ENCODE assay signal across 15 cellular contexts in genomic region chr2:134934641-134935040, GRCh38. TPM values are rescaled to one million over a fixed set of nuclear protein-coding genes. Genes with fewer than 3 reads are reported as not detected.
A peak's percentile ranks its signal among the peaks of the same experiment; 100 is the strongest.
DNase-seq lines count a peak whose midpoint lies in the region; ATAC-seq and TF ChIP-seq lines count a peak whose summit lies in the region.
"Had no signal": no experiment of that assay in that cellular context is flagged by ENCODE, and none has a peak within 500 bp of the region (broad histone marks: within the 10 kb centered on the region; RNA-seq: fewer than 3 reads in every experiment).

No MANE protein-coding gene starts in this region.

- H3K4me1 ChIP-seq in cardiac muscle cell (ENCODE audit: low read depth) (peaks cover 11% of the 10 kb centered on the region), heart right ventricle (peaks cover 0 to 70% (median 58%) of the 10 kb centered on the region in 9 donors)

- no peaks in the 10 kb centered on the region for H3K27me3 ChIP-seq in cardiac muscle cell
- H3K27me3 ChIP-seq in heart right ventricle, result no peaks in the 10 kb centered on the region
- H3K27me3 ChIP-seq: gastrocnemius medialis had no signal

- H3K9me3 ChIP-seq in cardiac muscle cell (ENCODE audit: low read depth) (no peaks in the 10 kb centered on the region), T-helper 17 cell (ENCODE audit: control insufficient read depth, low read length, poor library complexity, severe bottlenecking) (no peaks in the 10 kb centered on the region), heart right ventricle (no peaks in the 10 kb centered on the region)
- H3K9me3 ChIP-seq: gastrocnemius medialis had no signal

- DNase-seq in cardiac muscle cell (ENCODE audit: low read depth in 1 of 2, low spot score in 1 of 2) (peak in 1 of 2 donors; percentile 11), left ventricle myocardium superior (no peak), T-helper 17 cell (no peak), fibroblast of mammary gland (ENCODE audit: low read depth) (peak; percentile 41), stromal cell of bone marrow (ENCODE audit: low read depth) (peak; percentile 3), heart right ventricle (no peak), NCI-H2029 treated with DMSO at 0.1 percent for 48 hours (lab: John Stamatoyannopoulos, UW) (no peak)
- no peak for DNase-seq in activated effector memory CD4-positive, alpha-beta T cell treated with Interleukin-2 at 50 U/mL for 16 hours
- DNase-seq: activated T-cell treated with anti-CD3 and anti-CD28 coated beads, Interleukin-2, amount 50 U/mL, for 1 hour; AML-193; gastrocnemius medialis; GF-D8; MM.1S; NCI-H226; nucleus accumbens had no signal

- ATAC-seq in left ventricle myocardium superior (no peak), T-helper 17 cell (no peak), heart right ventricle (no peak)
- ATAC-seq: gastrocnemius medialis had no signal

- H3K4me3 ChIP-seq in cardiac muscle cell, result no peak overlapping the region
- H3K4me3 ChIP-seq in fibroblast of mammary gland (ENCODE audit: control insufficient read depth, low read depth, low read length), result no peak overlapping the region
- peak overlapping the region in 1 of 10 donors; percentile 4 for H3K4me3 ChIP-seq in heart right ventricle
- H3K4me3 ChIP-seq: gastrocnemius medialis had no signal

- H3K27me3 Mint-ChIP-seq in T-helper 17 cell, result no peaks in the 10 kb centered on the region

- WGBS in heart right ventricle, 2 donors, result 8 to 26% methylated on average over 1 of the region's 1 CpG

- H3K27ac ChIP-seq in cardiac muscle cell (peak overlapping the region; percentile 42), heart right ventricle (no peak overlapping the region)
- H3K27ac ChIP-seq: gastrocnemius medialis had no signal

- intact Hi-C loops in left ventricle myocardium superior (cut with micrococcal nuclease), result no loop called here
- intact Hi-C loops in heart right ventricle (cut with DNase I), result no loop called here

- TF ChIP-seq CTCF in cardiac muscle cell (IDR thresholded peaks at IDR 0.05; ENCODE audit: low read depth, low read length) (no peak), fibroblast of mammary gland (conservative IDR thresholded peaks at IDR 0.05; ENCODE audit: control insufficient read depth, insufficient read depth, low read depth, low read length) (no peak), heart right ventricle (IDR thresholded peaks at IDR 0.05) (no peak)

- H3K36me3 Mint-ChIP-seq in T-helper 17 cell (ENCODE audit: low read depth), result peaks cover 5% of the 10 kb centered on the region

- H3K36me3 ChIP-seq in cardiac muscle cell, result peaks cover 21% of the 10 kb centered on the region
- H3K36me3 ChIP-seq in heart right ventricle, result peaks cover 0 to 42% (median 22%) of the 10 kb centered on the region in 9 donors

- no peak overlapping the region for H3K4me3 Mint-ChIP-seq in T-helper 17 cell

- peak overlapping the region; percentile 11 for H3K27ac Mint-ChIP-seq in T-helper 17 cell

- H3K4me1 Mint-ChIP-seq in T-helper 17 cell, result peaks cover 38% of the 10 kb centered on the region

RNA-seq across cellular contexts. Expression of gene CCNT2, which starts 16.0 kb away (rescaled TPM):
- total RNA-seq in cardiac muscle cell (24.9 and 27.7 TPM in 2 replicates), left ventricle myocardium superior (20.9 TPM), T-helper 17 cell (10 to 100 TPM; 56.9 to 80.5 TPM), heart right ventricle (10 to 100 TPM; 13.7 to 26.6 (median 21.3) TPM)
- polyA plus RNA-seq in cardiac muscle cell (21.9 and 31.8 TPM in 2 replicates), heart right ventricle (10 to 100 TPM in 1 of 2 donors, 1 to 10 TPM in 1; 4.7 to 18.9 TPM)

Comparison
In these comparisons a context has a peak if more than half of its experiments do, and no peak if none do; other contexts are left out.
1. DNase-seq: peak in fibroblast of mammary gland (single experiment) and stromal cell of bone marrow (single experiment); none in left ventricle myocardium superior (single experiment), T-helper 17 cell (0 of 3), heart right ventricle (0 of 2), NCI-H2029 treated with DMSO at 0.1 percent for 48 hours (single experiment) and activated effector memory CD4-positive, alpha-beta T cell treated with Interleukin-2 at 50 U/mL for 16 hours (single experiment).